8 cellular contexts compared by ENCODE assay signal in the genomic region with DNA sequence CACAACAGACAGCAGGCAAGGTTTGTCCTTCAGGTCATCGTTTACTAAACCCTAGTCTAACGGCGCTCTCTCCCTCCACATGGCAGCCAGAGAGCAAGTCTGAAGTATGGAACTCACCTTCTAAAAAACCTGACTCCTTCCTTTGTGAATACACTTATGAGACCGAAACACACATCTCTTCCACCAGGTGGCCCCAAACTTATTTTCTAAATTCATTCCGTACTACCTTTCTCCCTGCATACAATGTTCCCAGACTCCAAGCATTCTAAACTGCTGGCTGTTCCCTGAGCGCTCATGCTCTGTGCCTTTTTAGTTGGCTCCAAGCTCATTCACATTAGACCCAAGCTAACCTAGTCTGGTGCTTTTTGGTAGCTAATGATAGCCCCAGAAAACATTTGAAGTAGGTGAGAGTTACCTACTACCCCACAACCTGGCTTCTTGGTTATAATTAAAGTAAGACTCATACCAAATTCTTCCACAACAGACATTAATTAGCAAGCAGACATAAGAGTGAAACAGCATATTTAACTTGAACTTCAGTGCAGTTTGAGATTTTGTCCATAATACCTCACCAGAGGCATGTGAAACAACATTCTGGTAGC.
DNase-seq lines count a peak whose midpoint lies in the region; ATAC-seq and TF ChIP-seq lines count a peak whose summit lies in the region.

No MANE protein-coding gene starts in this region.

- no peak overlapping the region for H3K9ac ChIP-seq in Loucy (ENCODE audit: low read depth, low read length, poor library complexity, severe bottlenecking)

- POLR2A ChIA-PET in RWPE1 (lab: Yijun Ruan, JAX; ENCODE audit: low non-redundant PET): no interaction called here
- POLR2A ChIA-PET in CD8-positive, alpha-beta T cell (lab: Charles Lee): no interaction called here

- H3K9me3 Mint-ChIP-seq in CD8-positive, alpha-beta T cell: no peaks in the 10 kb centered on the region

- H3K9me3 ChIP-seq in Loucy (ENCODE audit: insufficient read depth, low read depth, low read length): no peaks in the 10 kb centered on the region
- H3K9me3 ChIP-seq in ovary: no peaks in the 10 kb centered on the region
- H3K9me3 ChIP-seq in CD8-positive, alpha-beta T cell (ENCODE audit: low read length): no peaks in the 10 kb centered on the region
- no peaks in the 10 kb centered on the region for H3K9me3 ChIP-seq in suprapubic skin

- H3K27ac ChIP-seq in RWPE1 (no peak overlapping the region), ovary (no peak overlapping the region), suprapubic skin (no peak overlapping the region)
- H3K27ac ChIP-seq in CD8-positive, alpha-beta T cell (ENCODE audit: low read depth, low read length): no peak overlapping the region

- no peak overlapping the region for H3K4me2 ChIP-seq in Loucy (ENCODE audit: low read depth, low read length, poor library complexity, severe bottlenecking)

- intact Hi-C loops in ovary (cut with DNase I): loop anchor here in 3 of 4 donors (5.0 to 10.0 kb wide), 3 partner anchors 204 to 232 kb away; no protein-coding TSS in a partner anchor
- intact Hi-C loops in CD8-positive, alpha-beta T cell (cut with DNase I, micrococcal nuclease): no loop called here

- no peak for TF ChIP-seq POLR2A in ovary (IDR thresholded peaks at IDR 0.05)
- TF ChIP-seq POLR2A in suprapubic skin (IDR thresholded peaks at IDR 0.05): no peak

- TF ChIP-seq CTCF in Loucy (conservative IDR thresholded peaks at IDR 0.05; ENCODE audit: low read length) (peak; percentile 63), RWPE1 (conservative IDR thresholded peaks at IDR 0.05; ENCODE audit: low read depth) (peak; percentile 51), fibroblast of the aortic adventitia (IDR thresholded peaks at IDR 0.05; ENCODE audit: insufficient read depth, low read length) (peak; percentile 63), ovary (IDR thresholded peaks at IDR 0.05) (peak in 2 of 3 donors; percentile 40 to 42), suprapubic skin (IDR thresholded peaks at IDR 0.05) (peak in 1 of 2 donors; percentile 16)
- no peak for TF ChIP-seq CTCF in CD8-positive, alpha-beta T cell (IDR thresholded peaks at IDR 0.05)

- H3K36me3 ChIP-seq in Loucy (ENCODE audit: insufficient read depth, low read length) (no peaks in the 10 kb centered on the region), ovary (no peaks in the 10 kb centered on the region), suprapubic skin (no peaks in the 10 kb centered on the region)
- H3K36me3 ChIP-seq in CD8-positive, alpha-beta T cell (ENCODE audit: insufficient read depth, low read length): no peaks in the 10 kb centered on the region

- H3K79me2 ChIP-seq in Loucy (ENCODE audit: insufficient read depth, low read length): no peaks in the 10 kb centered on the region

- H3K4me3 ChIP-seq in Loucy (ENCODE audit: low read length, poor library complexity, severe bottlenecking) (no peak overlapping the region), fibroblast of the aortic adventitia (ENCODE audit: low read depth, low read length) (no peak overlapping the region), ovary (no peak overlapping the region), suprapubic skin (no peak overlapping the region)
- no peak overlapping the region for H3K4me3 ChIP-seq in CD8-positive, alpha-beta T cell (ENCODE audit: low read depth, low read length)

- H3K4me1 Mint-ChIP-seq in CD8-positive, alpha-beta T cell (ENCODE audit: low read depth): no peaks in the 10 kb centered on the region

- TF ChIP-seq EP300 in ovary (IDR thresholded peaks at IDR 0.05): no peak
- TF ChIP-seq EP300 in suprapubic skin (IDR thresholded peaks at IDR 0.05): no peak

- CTCF ChIA-PET in RWPE1 (lab: Yijun Ruan, JAX): interaction anchor here (0.6 to 1.2 kb wide), 5 partner anchors 201 to 325 kb away, joined by 3 to 7 read pairs (median 4); no protein-coding TSS in a partner anchor
- CTCF ChIA-PET in CD8-positive, alpha-beta T cell (lab: Charles Lee): no interaction called here

- WGBS in ovary, 3 donors: 13 to 29% (median 14%) methylated on average over 6 of the region's 6 CpGs
- 35% methylated on average over 5 of the region's 6 CpGs for WGBS in suprapubic skin

- no peaks in the 10 kb centered on the region for H3K4me1 ChIP-seq in Loucy (ENCODE audit: insufficient read depth, low read length, poor library complexity, severe bottlenecking)
- peaks cover 5% of the 10 kb centered on the region for H3K4me1 ChIP-seq in ovary (ENCODE audit: insufficient read depth)
- no peaks in the 10 kb centered on the region for H3K4me1 ChIP-seq in CD8-positive, alpha-beta T cell (ENCODE audit: insufficient read depth, low read length)
- no peaks in the 10 kb centered on the region for H3K4me1 ChIP-seq in suprapubic skin

- H3K27me3 ChIP-seq in Loucy (ENCODE audit: insufficient read depth, low read length, poor library complexity, severe bottlenecking) (no peaks in the 10 kb centered on the region), ovary (no peaks in the 10 kb centered on the region), suprapubic skin (no peaks in the 10 kb centered on the region)
- H3K27me3 ChIP-seq in CD8-positive, alpha-beta T cell (ENCODE audit: insufficient read depth, low read length): peaks cover 4% of the 10 kb centered on the region

- no peak overlapping the region for H3K27ac Mint-ChIP-seq in CD8-positive, alpha-beta T cell

- no peaks in the 10 kb centered on the region for H3K9me2 ChIP-seq in Loucy (replicated peaks; ENCODE audit: low read depth, low read length)

- no peaks in the 10 kb centered on the region for H4K20me1 ChIP-seq in Loucy (ENCODE audit: insufficient read depth, low read length, poor library complexity, severe bottlenecking)

- no peaks in the 10 kb centered on the region for H3F3A ChIP-seq in Loucy (ENCODE audit: low read depth)

- H3K27me3 Mint-ChIP-seq in CD8-positive, alpha-beta T cell (ENCODE audit: low read depth): peaks cover 7% of the 10 kb centered on the region

- no peak overlapping the region for H2AFZ ChIP-seq in Loucy (ENCODE audit: low read length)

- no peak overlapping the region for H3K4me3 Mint-ChIP-seq in CD8-positive, alpha-beta T cell

- peak; percentile 90 for ATAC-seq in GM19351 (IDR thresholded peaks at IDR 0.05; ENCODE audit: unreplicated experiment)
- no peak for ATAC-seq in CD8-positive, alpha-beta T cell

- DNase-seq in COLO829 (ENCODE audit: low spot score): peak; percentile 71
- peak; percentile 54 for DNase-seq in RWPE1 (ENCODE audit: low spot score)
- DNase-seq in fibroblast of the aortic adventitia (ENCODE audit: low read depth): peak; percentile 86
- peak; percentile 15 to 49 (median 30) for DNase-seq in ovary
- DNase-seq in CD8-positive, alpha-beta T cell: no peak
- no peak for DNase-seq in suprapubic skin (ENCODE audit: low spot score in 2 of 2)

- H3K36me3 Mint-ChIP-seq in CD8-positive, alpha-beta T cell: no peaks in the 10 kb centered on the region

Comparison
In these comparisons a context has a peak if more than half of its experiments do, and no peak if none do; other contexts are left out.
1. DNase-seq: peak in COLO829 (single experiment), RWPE1 (single experiment), fibroblast of the aortic adventitia (single experiment) and ovary (5 of 5); none in CD8-positive, alpha-beta T cell (0 of 7) and suprapubic skin (0 of 2).
2. intact Hi-C loops: an anchor here in ovary (5.0 to 10.0 kb wide); none called in CD8-positive, alpha-beta T cell.